8 cellular contexts compared by ENCODE assay signal in the genomic region with DNA sequence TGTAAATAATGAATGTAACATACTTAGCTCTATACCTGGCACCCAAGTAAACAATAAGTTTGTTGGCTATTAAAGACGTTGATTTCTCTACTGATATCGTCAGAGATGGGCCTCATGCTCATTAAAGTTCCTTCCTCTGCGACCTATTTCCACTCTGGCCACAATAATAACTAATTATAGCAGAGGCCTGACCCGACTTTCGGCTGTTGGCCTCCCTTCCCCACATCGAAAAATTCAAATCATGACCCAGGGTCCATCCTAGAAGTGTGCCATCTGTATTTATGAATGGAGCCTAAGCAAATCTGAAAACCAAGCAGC. TPM values are rescaled to one million over a fixed set of nuclear protein-coding genes. Genes with fewer than 3 reads are reported as not detected.
DNase-seq lines count a peak whose midpoint lies in the region; ATAC-seq and TF ChIP-seq lines count a peak whose summit lies in the region.

No MANE protein-coding gene starts in this region.

- peaks cover 20% of the 10 kb centered on the region for H3K4me1 Mint-ChIP-seq in activated naive CD4-positive, alpha-beta T cell treated with anti-CD3 and anti-CD28 coated beads, Interleukin-2, amount 50 U/mL, for 24 hours
- H3K4me1 Mint-ChIP-seq in brain (peaks cover 25% of the 10 kb centered on the region), memory B cell (peaks cover 17% of the 10 kb centered on the region)

- WGBS in urinary bladder: 8% methylated on average over 6 of the region's 6 CpGs

- H3K27ac ChIP-seq in urinary bladder (ENCODE audit: low read depth): no peak overlapping the region

- no peaks in the 10 kb centered on the region for H3K36me3 ChIP-seq in urinary bladder (ENCODE audit: insufficient read depth)

- no peak for TF ChIP-seq CTCF in brain (conservative IDR thresholded peaks at IDR 0.05)

- H3K27me3 Mint-ChIP-seq in activated naive CD4-positive, alpha-beta T cell treated with anti-CD3 and anti-CD28 coated beads, Interleukin-2, amount 50 U/mL, for 24 hours: no peaks in the 10 kb centered on the region
- peaks cover 13% of the 10 kb centered on the region for H3K27me3 Mint-ChIP-seq in brain
- no peaks in the 10 kb centered on the region for H3K27me3 Mint-ChIP-seq in memory B cell

- H3K9me3 Mint-ChIP-seq in activated naive CD4-positive, alpha-beta T cell treated with anti-CD3 and anti-CD28 coated beads, Interleukin-2, amount 50 U/mL, for 24 hours: no peaks in the 10 kb centered on the region
- H3K9me3 Mint-ChIP-seq in brain: peaks cover 0 to 2% (median 0%) of the 10 kb centered on the region in 5 experiments
- no peaks in the 10 kb centered on the region for H3K9me3 Mint-ChIP-seq in memory B cell

- no peak for DNase-seq in activated naive CD4-positive, alpha-beta T cell (lab: John Stamatoyannopoulos, UW)
- DNase-seq in memory B cell (ENCODE audit: low spot score in 2 of 2) (no peak), T1000 (lab: John Stamatoyannopoulos, UW) (no peak)

- peaks cover 6% of the 10 kb centered on the region for H3K36me3 Mint-ChIP-seq in activated naive CD4-positive, alpha-beta T cell treated with anti-CD3 and anti-CD28 coated beads, Interleukin-2, amount 50 U/mL, for 24 hours
- H3K36me3 Mint-ChIP-seq in brain: no peaks in the 10 kb centered on the region
- peaks cover 5% of the 10 kb centered on the region for H3K36me3 Mint-ChIP-seq in memory B cell

- ATAC-seq in memory B cell (ENCODE audit: low read depth): no peak
- no peak for ATAC-seq in HG02798 (IDR thresholded peaks at IDR 0.05; ENCODE audit: poor library complexity, unreplicated experiment)
- no peak for ATAC-seq in HG03457 (IDR thresholded peaks at IDR 0.05; ENCODE audit: unreplicated experiment)

- H3K4me3 Mint-ChIP-seq in activated naive CD4-positive, alpha-beta T cell treated with anti-CD3 and anti-CD28 coated beads, Interleukin-2, amount 50 U/mL, for 24 hours: peak overlapping the region; percentile 95
- H3K4me3 Mint-ChIP-seq in brain (peak overlapping the region; percentile 94 to 99 (median 98)), memory B cell (peak overlapping the region; percentile 99)

- no peaks in the 10 kb centered on the region for H3K4me1 ChIP-seq in urinary bladder (ENCODE audit: insufficient read depth)

- H3K4me3 ChIP-seq in urinary bladder (ENCODE audit: low read depth, low read length): peak overlapping the region; percentile 84

- peak overlapping the region; percentile 87 for H3K27ac Mint-ChIP-seq in activated naive CD4-positive, alpha-beta T cell treated with anti-CD3 and anti-CD28 coated beads, Interleukin-2, amount 50 U/mL, for 24 hours
- H3K27ac Mint-ChIP-seq in brain (peak overlapping the region; percentile 89 to 96 (median 92)), memory B cell (peak overlapping the region; percentile 99)

RNA-seq across cellular contexts. Expression of a gene that starts 0.3 kb away (rescaled TPM):
- polyA plus RNA-seq in brain (ENCODE audit: insufficient read depth, low read depth, low replicate concordance) (12.5 TPM), urinary bladder (11.5 TPM)
- total RNA-seq in urinary bladder: 13.9 TPM

RNA-seq across cellular contexts. Expression of a gene that starts 31.2 kb away (rescaled TPM):
- polyA plus RNA-seq in brain (ENCODE audit: insufficient read depth, low read depth, low replicate concordance) (7.8 TPM), urinary bladder (0.13 TPM)
- 0.48 TPM for total RNA-seq in urinary bladder

RNA-seq across cellular contexts. Expression of a gene that starts 41.2 kb away (rescaled TPM):
- polyA plus RNA-seq in brain (ENCODE audit: insufficient read depth, low read depth, low replicate concordance) (20.9 TPM), urinary bladder (23.9 TPM)
- total RNA-seq in urinary bladder: 13.3 TPM

RNA-seq across cellular contexts. Expression of a gene that starts 45.3 kb away (rescaled TPM):
- polyA plus RNA-seq in brain (ENCODE audit: insufficient read depth, low read depth, low replicate concordance): 68.8 TPM
- total RNA-seq in urinary bladder: 21.4 TPM
- 17.6 TPM for polyA plus RNA-seq in urinary bladder
